In genomic region chr1:61287014-61287413, GRCh38 we compare ENCODE assay signal across 2 cellular contexts.
TF ChIP-seq lines count a peak whose summit lies in the region.

No MANE protein-coding gene starts in this region.

TF ChIP-seq in A549, 52 proteins besides CTCF, POLR2A, EP300 and RAD21:
- TF ChIP-seq RCOR1 (IDR thresholded peaks at IDR 0.05; ENCODE audit: low read depth, low read length) (no peak), POLR2AphosphoS2 (conservative IDR thresholded peaks at IDR 0.05; ENCODE audit: low read length) (no peak), REST (IDR thresholded peaks at IDR 0.05) (no peak), ATOH8 (CRISPR knock-in tag; IDR thresholded peaks at IDR 0.05; ENCODE audit: low read depth) (no peak), NPAS2 (CRISPR knock-in tag; IDR thresholded peaks at IDR 0.05; ENCODE audit: borderline replicate concordance) (no peak), BCL3 (IDR thresholded peaks at IDR 0.05) (no peak), EHMT2 (IDR thresholded peaks at IDR 0.05; ENCODE audit: low read depth) (no peak)

TF ChIP-seq in IMR-90, 13 proteins besides CTCF, POLR2A, EP300 and RAD21:
- TF ChIP-seq BHLHE40 (IDR thresholded peaks at IDR 0.05; ENCODE audit: low read depth, low read length), result 0 out of 2 replicates have a peak, but pooled peaks have one; percentile 4
- TF ChIP-seq CHD1 (IDR thresholded peaks at IDR 0.05; ENCODE audit: low read depth, low read length), result no peak
- TF ChIP-seq SMC3 (IDR thresholded peaks at IDR 0.05; ENCODE audit: low read depth, low read length), result no peak
- TF ChIP-seq NFE2L2 (IDR thresholded peaks at IDR 0.05; ENCODE audit: low read depth, low read length), result no peak
